ENCODE assay signal across 1 cellular context in the genomic region with DNA sequence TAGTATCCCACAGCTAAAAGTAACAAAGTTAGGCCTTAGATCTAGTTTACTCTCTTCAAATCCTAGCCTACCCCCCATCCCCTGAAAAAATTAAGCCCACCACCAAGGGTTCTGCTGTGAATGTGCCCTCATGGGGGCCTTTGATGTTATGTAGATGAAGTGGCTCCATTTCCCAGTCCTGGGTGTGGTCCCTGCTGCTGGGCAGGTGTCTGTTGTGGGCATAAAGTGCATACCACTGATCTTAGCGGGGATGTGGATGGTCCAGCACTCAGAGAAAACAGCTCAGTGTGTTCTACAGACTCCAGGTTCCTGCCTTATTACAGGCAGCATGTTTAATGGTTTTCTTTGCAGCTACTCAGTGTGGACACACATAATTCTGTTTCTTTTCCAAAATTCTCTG.
TF ChIP-seq lines count a peak whose summit lies in the region.

No MANE protein-coding gene starts in this region.

TF ChIP-seq in SK-N-SH, 30 proteins besides CTCF, POLR2A, EP300 and RAD21 (continued from another document):
- no peak for TF ChIP-seq USF2 (IDR thresholded peaks at IDR 0.05; ENCODE audit: borderline replicate concordance, low read depth, low read length)
